Comparison of ENCODE assay signal across 28 cellular contexts in the genomic region with DNA sequence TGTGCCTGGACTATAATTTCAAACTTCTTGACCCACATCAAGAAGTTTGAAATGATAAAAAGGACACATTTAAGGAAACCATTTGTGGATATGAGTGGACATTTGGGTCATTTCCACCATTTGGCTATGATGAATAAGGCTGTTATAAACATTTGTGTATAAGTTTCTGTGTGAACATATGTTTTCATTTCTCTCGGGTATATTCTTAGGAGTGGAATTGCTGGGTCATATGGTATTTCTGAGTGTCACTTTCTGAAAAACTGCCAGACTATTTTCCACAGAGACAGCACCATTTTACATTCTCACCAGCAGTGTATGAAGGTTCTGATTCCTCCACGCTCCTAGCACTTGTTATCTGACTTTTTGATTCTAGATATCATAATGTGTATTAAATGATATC.
"Had no signal": no experiment of that assay in that cellular context is flagged by ENCODE, and none has a peak within 500 bp of the region (broad histone marks: within the 10 kb centered on the region; RNA-seq: fewer than 3 reads in every experiment).

No MANE protein-coding gene starts in this region.

- H3K4me3 ChIP-seq: ascending aorta, esophagus squamous epithelium, gastroesophageal sphincter, heart right ventricle had no signal

- H3K4me1 ChIP-seq: ascending aorta, esophagus squamous epithelium, gastroesophageal sphincter, heart right ventricle had no signal

- DNase-seq: activated CD4-positive, alpha-beta memory T cell treated with anti-CD3 and anti-CD28 coated beads for 36 hours; activated CD4-positive, alpha-beta T cell treated with anti-CD3 and anti-CD28 coated beads for 36 hours; activated CD4-positive, alpha-beta T cell treated with anti-CD3 and anti-CD28 coated beads, Interleukin-2, amount 10 ng/mL, durations not matched to agents 24 days and 14 days; activated CD4-positive, CD25-positive, alpha-beta regulatory T cell; activated CD4-positive, CD25-positive, alpha-beta regulatory T cell treated with anti-CD3 and anti-CD28 coated beads, Interleukin-2, amount 50 U/mL, for 72 hours; activated CD8-positive, alpha-beta memory T cell treated with anti-CD3 and anti-CD28 coated beads, Interleukin-2, amount 10 ng/mL, durations not matched to agents 7 days and 5 days; activated CD8-positive, alpha-beta memory T cell treated with anti-CD3 and anti-CD28 coated beads, Interleukin-2, amount 50 U/mL, for 4 hours; activated CD8-positive, alpha-beta T cell treated with anti-CD3 and anti-CD28 coated beads, Interleukin-2, amount 10 ng/mL, durations not matched to agents 7 days and 5 days; activated effector memory CD4-positive, alpha-beta T cell treated with anti-CD3 and anti-CD28 coated beads, Interleukin-2, amount 50 U/mL, for 16 hours; activated naive CD4-positive, alpha-beta T cell treated with anti-CD3 and anti-CD28 coated beads for 36 hours; activated naive CD8-positive, alpha-beta T cell treated with anti-CD3 and anti-CD28 coated beads, Interleukin-2, amount 10 ng/mL, durations not matched to agents 7 days and 5 days; activated T-cell treated with anti-CD3 and anti-CD28 coated beads, Interleukin-2, amount 50 U/mL, for 1 hour; activated T-cell treated with anti-CD3 and anti-CD28 coated beads, Interleukin-2, amount 50 U/mL, for 48 hours; brain microvascular endothelial cell; cortex of kidney; dermis blood vessel endothelial cell; effector CD8-positive, alpha-beta T cell; esophagus squamous epithelium; foreskin melanocyte; heart right ventricle; T-helper 2 cell had no signal

- H3K27ac ChIP-seq: ascending aorta, brain microvascular endothelial cell, epithelial cell of prostate, esophagus squamous epithelium, gastroesophageal sphincter, heart right ventricle had no signal

- H3K36me3 ChIP-seq: brain microvascular endothelial cell had no signal

- FAIRE-seq: bronchial epithelial cell, colon, endometrium, endothelial cell of umbilical vein had no signal

- H3K27me3 ChIP-seq: ascending aorta, brain microvascular endothelial cell, esophagus squamous epithelium, gastroesophageal sphincter, heart right ventricle had no signal

- ATAC-seq: activated CD4-positive, alpha-beta T cell treated with anti-CD3 and anti-CD28 coated beads for 36 hours; activated CD8-positive, alpha-beta memory T cell treated with anti-CD3 and anti-CD28 coated beads, Interleukin-2, amount 10 ng/mL, durations not matched to agents 7 days and 5 days; activated CD8-positive, alpha-beta T cell treated with anti-CD3 and anti-CD28 coated beads, Interleukin-2, amount 10 ng/mL, durations not matched to agents 7 days and 5 days; gastroesophageal sphincter; heart right ventricle had no signal
